ENCODE assay signal across 24 cellular contexts in the genomic region with DNA sequence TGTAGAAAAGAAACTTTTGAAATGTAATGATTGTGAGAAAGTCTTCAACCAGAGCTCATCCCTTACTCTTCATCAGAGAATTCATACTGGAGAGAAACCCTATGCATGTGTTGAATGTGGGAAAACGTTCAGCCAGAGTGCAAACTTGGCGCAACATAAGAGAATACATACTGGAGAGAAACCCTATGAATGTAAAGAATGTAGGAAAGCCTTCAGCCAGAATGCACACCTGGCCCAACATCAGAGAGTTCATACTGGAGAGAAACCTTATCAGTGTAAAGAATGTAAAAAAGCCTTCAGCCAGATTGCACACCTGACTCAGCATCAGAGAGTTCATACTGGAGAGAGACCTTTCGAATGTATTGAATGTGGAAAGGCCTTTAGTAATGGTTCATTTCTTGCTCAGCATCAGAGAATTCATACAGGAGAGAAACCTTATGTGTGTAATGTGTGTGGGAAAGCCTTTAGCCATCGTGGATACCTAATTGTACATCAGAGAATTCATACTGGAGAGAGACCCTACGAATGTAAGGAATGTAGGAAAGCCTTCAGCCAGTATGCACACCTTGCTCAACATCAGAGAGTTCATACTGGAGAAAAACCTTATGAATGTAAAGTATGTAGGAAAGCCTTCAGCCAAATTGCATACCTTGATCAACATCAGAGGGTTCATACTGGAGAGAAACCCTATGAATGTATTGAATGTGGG. TPM values are rescaled to one million over a fixed set of nuclear protein-coding genes. Genes with fewer than 3 reads are reported as not detected.
DNase-seq lines count a peak whose midpoint lies in the region; ATAC-seq and TF ChIP-seq lines count a peak whose summit lies in the region.
"Had no signal": no experiment of that assay in that cellular context is flagged by ENCODE, and none has a peak within 500 bp of the region (broad histone marks: within the 10 kb centered on the region; RNA-seq: fewer than 3 reads in every experiment).

No MANE protein-coding gene starts in this region.

- intact Hi-C loops in CD8-positive, alpha-beta T cell (cut with DNase I, micrococcal nuclease), result no loop called here
- intact Hi-C loops in naive thymus-derived CD4-positive, alpha-beta T cell (cut with micrococcal nuclease), result no loop called here

- CTCF ChIA-PET in CD8-positive, alpha-beta T cell (lab: Charles Lee), result no interaction called here
- CTCF ChIA-PET in naive thymus-derived CD4-positive, alpha-beta T cell (lab: Charles Lee), result no interaction called here
- CTCF ChIA-PET in CD8-positive, alpha-beta memory T cell (lab: Charles Lee), result no interaction called here

- no peak overlapping the region for H3K27ac ChIP-seq in CD8-positive, alpha-beta T cell (ENCODE audit: low read depth, low read length)
- H3K27ac ChIP-seq in Karpas-422 (ENCODE audit: low read length), result no peak overlapping the region
- no peak overlapping the region for H3K27ac ChIP-seq in naive thymus-derived CD4-positive, alpha-beta T cell (ENCODE audit: low read depth, low read length)
- H3K27ac ChIP-seq in CD8-positive, alpha-beta memory T cell (ENCODE audit: low read depth, low read length), result no peak overlapping the region
- H3K27ac ChIP-seq: C4-2B, KMS-11, upper lobe of left lung had no signal

- H4K20me1 ChIP-seq in Karpas-422 (ENCODE audit: insufficient read depth, low read depth, low read length), result no peaks in the 10 kb centered on the region

- no peaks in the 10 kb centered on the region for H3K27me3 Mint-ChIP-seq in CD8-positive, alpha-beta T cell (ENCODE audit: low read depth)
- peaks cover 6% of the 10 kb centered on the region for H3K27me3 Mint-ChIP-seq in endothelial cell (ENCODE audit: unreplicated experiment)
- no peaks in the 10 kb centered on the region for H3K27me3 Mint-ChIP-seq in naive thymus-derived CD4-positive, alpha-beta T cell
- H3K27me3 Mint-ChIP-seq in CD8-positive, alpha-beta memory T cell, result no peaks in the 10 kb centered on the region

- H3K9me3 ChIP-seq in CD8-positive, alpha-beta T cell (ENCODE audit: low read length), result peaks cover 83% of the 10 kb centered on the region
- H3K9me3 ChIP-seq in Karpas-422 (ENCODE audit: low read length), result peaks cover 88% of the 10 kb centered on the region
- peaks cover 27 to 97% (median 67%) of the 10 kb centered on the region in 3 experiments for H3K9me3 ChIP-seq in naive thymus-derived CD4-positive, alpha-beta T cell (ENCODE audit: control insufficient read depth in 2 of 3, low read length in 3 of 3)
- H3K9me3 ChIP-seq in CD8-positive, alpha-beta memory T cell (ENCODE audit: low read length), result peaks cover 78% of the 10 kb centered on the region

- no peak overlapping the region for H3K27ac Mint-ChIP-seq in CD8-positive, alpha-beta T cell
- H3K27ac Mint-ChIP-seq in endothelial cell (ENCODE audit: unreplicated experiment), result no peak overlapping the region
- H3K27ac Mint-ChIP-seq in naive thymus-derived CD4-positive, alpha-beta T cell, result no peak overlapping the region
- H3K27ac Mint-ChIP-seq in CD8-positive, alpha-beta memory T cell, result peak overlapping the region in 1 of 8 donors; percentile 54
- H3K27ac Mint-ChIP-seq: activated CD8-positive, alpha-beta T cell treated with anti-CD3 and anti-CD28 coated beads, Interleukin-2, amount 10 ng/mL, durations not matched to agents 7 days and 5 days; immature natural killer cell had no signal

- no peaks in the 10 kb centered on the region for H3K27me3 ChIP-seq in CD8-positive, alpha-beta T cell (ENCODE audit: insufficient read depth, low read length)
- H3K27me3 ChIP-seq in Karpas-422 (ENCODE audit: low read length), result no peaks in the 10 kb centered on the region
- no peaks in the 10 kb centered on the region for H3K27me3 ChIP-seq in naive thymus-derived CD4-positive, alpha-beta T cell (ENCODE audit: control insufficient read depth in 2 of 2, insufficient read depth in 2 of 2, low read length in 2 of 2)
- no peaks in the 10 kb centered on the region for H3K27me3 ChIP-seq in CD8-positive, alpha-beta memory T cell (ENCODE audit: insufficient read depth, low read length, poor library complexity, severe bottlenecking)
- H3K27me3 ChIP-seq: upper lobe of left lung had no signal

- H3K9me2 ChIP-seq in Karpas-422 (replicated peaks; ENCODE audit: insufficient read depth, low read length), result no peaks in the 10 kb centered on the region

- H3K4me1 ChIP-seq in CD8-positive, alpha-beta T cell (ENCODE audit: insufficient read depth, low read length), result no peaks in the 10 kb centered on the region
- no peaks in the 10 kb centered on the region for H3K4me1 ChIP-seq in Karpas-422 (ENCODE audit: low read length)
- H3K4me1 ChIP-seq in naive thymus-derived CD4-positive, alpha-beta T cell (ENCODE audit: control insufficient read depth in 2 of 2, insufficient read depth in 2 of 2, low read length in 2 of 2), result no peaks in the 10 kb centered on the region
- H3K4me1 ChIP-seq in CD8-positive, alpha-beta memory T cell (ENCODE audit: insufficient read depth, low read length), result no peaks in the 10 kb centered on the region
- H3K4me1 ChIP-seq: upper lobe of left lung had no signal

- TF ChIP-seq CTCF in CD8-positive, alpha-beta T cell (IDR thresholded peaks at IDR 0.05), result no peak
- TF ChIP-seq CTCF in endothelial cell (IDR thresholded peaks at IDR 0.05; ENCODE audit: unreplicated experiment), result no peak

- peaks cover 14% of the 10 kb centered on the region for H3K36me3 ChIP-seq in CD8-positive, alpha-beta T cell (ENCODE audit: insufficient read depth, low read length)
- H3K36me3 ChIP-seq in Karpas-422 (ENCODE audit: insufficient read depth, low read length), result peaks cover 47% of the 10 kb centered on the region
- H3K36me3 ChIP-seq in naive thymus-derived CD4-positive, alpha-beta T cell (ENCODE audit: control insufficient read depth in 2 of 3, insufficient read depth in 3 of 3, low read length in 3 of 3), result peaks cover 0 to 37% (median 13%) of the 10 kb centered on the region in 3 experiments
- peaks cover 23% of the 10 kb centered on the region for H3K36me3 ChIP-seq in CD8-positive, alpha-beta memory T cell (ENCODE audit: insufficient read depth, low read length)

- H3K4me2 ChIP-seq in Karpas-422 (ENCODE audit: low read depth, low read length, poor library complexity, severe bottlenecking), result no peak overlapping the region
- H3K4me2 ChIP-seq: KMS-11 had no signal

- H2AFZ ChIP-seq in Karpas-422 (ENCODE audit: low read length), result no peak overlapping the region

- POLR2A ChIA-PET in CD8-positive, alpha-beta T cell (lab: Charles Lee), result no interaction called here
- POLR2A ChIA-PET in naive thymus-derived CD4-positive, alpha-beta T cell (lab: Charles Lee), result interaction anchor here (1.6 kb wide), 1 partner anchor 11 kb away, joined by 4 read pairs; no protein-coding TSS in a partner anchor
- POLR2A ChIA-PET in CD8-positive, alpha-beta memory T cell (lab: Charles Lee), result no interaction called here

- H3K4me3 ChIP-seq in CD8-positive, alpha-beta T cell (ENCODE audit: low read depth, low read length), result peak overlapping the region; percentile 3
- 0 out of 2 replicates have a peak overlapping the region, but pooled peaks have one; percentile 2 for H3K4me3 ChIP-seq in Karpas-422 (ENCODE audit: low read length)
- peak overlapping the region; percentile 11 for H3K4me3 ChIP-seq in naive thymus-derived CD4-positive, alpha-beta T cell (ENCODE audit: low read length)
- H3K4me3 ChIP-seq in CD8-positive, alpha-beta memory T cell (ENCODE audit: low read length), result no peak overlapping the region
- H3K4me3 ChIP-seq: upper lobe of left lung had no signal

- H3K9me3 Mint-ChIP-seq in CD8-positive, alpha-beta T cell, result peaks cover 60% of the 10 kb centered on the region
- H3K9me3 Mint-ChIP-seq in endothelial cell (ENCODE audit: unreplicated experiment), result peaks cover 79% of the 10 kb centered on the region
- H3K9me3 Mint-ChIP-seq in naive thymus-derived CD4-positive, alpha-beta T cell, result peaks cover 8 to 99% (median 87%) of the 10 kb centered on the region in 11 donors
- H3K9me3 Mint-ChIP-seq in CD8-positive, alpha-beta memory T cell, result peaks cover 59 to 99% (median 95%) of the 10 kb centered on the region in 5 donors

- no peak for DNase-seq in CD8-positive, alpha-beta T cell
- DNase-seq in Karpas-422 (peak; percentile 47), endothelial cell (ENCODE audit: low spot score) (no peak), NCI-H146 treated with DMSO at 0.1 percent for 48 hours (lab: John Stamatoyannopoulos, UW; ENCODE audit: unreplicated experiment) (no peak), iPS-NIHi7 (ENCODE audit: extremely low spot score) (no peak)
- DNase-seq in naive thymus-derived CD4-positive, alpha-beta T cell, result no peak
- no peak for DNase-seq in CD8-positive, alpha-beta memory T cell
- DNase-seq: activated CD8-positive, alpha-beta T cell treated with anti-CD3 and anti-CD28 coated beads, Interleukin-2, amount 10 ng/mL, durations not matched to agents 7 days and 5 days; activated gamma-delta T cell; DMS 273 treated with DMSO at 0.1 percent for 48 hours; foreskin fibroblast; GDM1; immature natural killer cell; MV-4-11; NCI-H187; NCI-H226; PC-3; Right ventricle myocardium superior; SW 1271; upper lobe of left lung had no signal

- no peak for ATAC-seq in CD8-positive, alpha-beta T cell
- no peak for ATAC-seq in naive thymus-derived CD4-positive, alpha-beta T cell
- no peak for ATAC-seq in GM19455 (IDR thresholded peaks at IDR 0.05; ENCODE audit: unreplicated experiment)
- ATAC-seq: activated CD4-positive, CD25-positive, alpha-beta regulatory T cell treated with anti-CD3 and anti-CD28 coated beads, Interleukin-2, amount 50 U/mL, for 24 hours; activated CD8-positive, alpha-beta T cell treated with anti-CD3 and anti-CD28 coated beads, Interleukin-2, amount 10 ng/mL, durations not matched to agents 7 days and 5 days; PC-3 had no signal

- H3K4me3 Mint-ChIP-seq in CD8-positive, alpha-beta T cell, result no peak overlapping the region
- peak overlapping the region; percentile 82 for H3K4me3 Mint-ChIP-seq in endothelial cell (ENCODE audit: unreplicated experiment)
- no peak overlapping the region for H3K4me3 Mint-ChIP-seq in naive thymus-derived CD4-positive, alpha-beta T cell
- no peak overlapping the region for H3K4me3 Mint-ChIP-seq in CD8-positive, alpha-beta memory T cell
- H3K4me3 Mint-ChIP-seq: activated CD8-positive, alpha-beta T cell treated with anti-CD3 and anti-CD28 coated beads, Interleukin-2, amount 10 ng/mL, durations not matched to agents 7 days and 5 days; immature natural killer cell had no signal

- H3K36me3 Mint-ChIP-seq in CD8-positive, alpha-beta T cell, result peaks cover 71% of the 10 kb centered on the region
- H3K36me3 Mint-ChIP-seq in endothelial cell (ENCODE audit: low read depth, unreplicated experiment), result peaks cover 74% of the 10 kb centered on the region
- H3K36me3 Mint-ChIP-seq in naive thymus-derived CD4-positive, alpha-beta T cell, result peaks cover 28 to 69% (median 60%) of the 10 kb centered on the region in 5 donors
- peaks cover 34 to 68% (median 65%) of the 10 kb centered on the region in 3 donors for H3K36me3 Mint-ChIP-seq in CD8-positive, alpha-beta memory T cell

- no peaks in the 10 kb centered on the region for H3K79me2 ChIP-seq in Karpas-422 (ENCODE audit: low read length)

- no peaks in the 10 kb centered on the region for H3K4me1 Mint-ChIP-seq in CD8-positive, alpha-beta T cell (ENCODE audit: low read depth)
- H3K4me1 Mint-ChIP-seq in endothelial cell (ENCODE audit: unreplicated experiment), result no peaks in the 10 kb centered on the region
- H3K4me1 Mint-ChIP-seq in naive thymus-derived CD4-positive, alpha-beta T cell, result no peaks in the 10 kb centered on the region
- H3K4me1 Mint-ChIP-seq in CD8-positive, alpha-beta memory T cell, result no peaks in the 10 kb centered on the region
- H3K4me1 Mint-ChIP-seq: immature natural killer cell had no signal

- H3K9ac ChIP-seq in Karpas-422 (ENCODE audit: low read length), result no peak overlapping the region
- H3K9ac ChIP-seq: KMS-11 had no signal

RNA-seq across cellular contexts. Expression of gene ZNF583, which starts 19.3 kb away (rescaled TPM):
- total RNA-seq in CD8-positive, alpha-beta T cell, result 1 to 10 TPM; 1.3 to 2.4 TPM
- total RNA-seq in Karpas-422 (2014; rRNA removed; shearing (Covaris generic); ENCODE audit: low replicate concordance), result 4.9 and 6.7 TPM in 2 replicates
- 7.8 TPM for total RNA-seq in endothelial cell (ENCODE audit: unreplicated experiment)
- total RNA-seq in naive thymus-derived CD4-positive, alpha-beta T cell, result 10 to 100 TPM in 2 of 5 experiments, 1 to 10 TPM in 3; 2.4 to 14.3 (median 3.1) TPM
- 10 to 100 TPM; 16.3 to 20.1 TPM for polyA plus RNA-seq in naive thymus-derived CD4-positive, alpha-beta T cell
- 1 to 10 TPM; 5.3 to 5.9 TPM for total RNA-seq in CD8-positive, alpha-beta memory T cell
- 14.1 TPM for polyA plus RNA-seq in CD8-positive, alpha-beta memory T cell

RNA-seq across cellular contexts. Expression of gene ZNF582, which starts 30.1 kb away (rescaled TPM):
- 1 to 10 TPM; 4.6 to 4.7 TPM for total RNA-seq in CD8-positive, alpha-beta T cell
- 2.6 and 3.4 TPM in 2 replicates for total RNA-seq in Karpas-422 (2014; rRNA removed; shearing (Covaris generic); ENCODE audit: low replicate concordance)
- total RNA-seq in endothelial cell (ENCODE audit: unreplicated experiment), result 3.5 TPM
- total RNA-seq in naive thymus-derived CD4-positive, alpha-beta T cell, result 1 to 10 TPM; 1.7 to 7.6 (median 3.3) TPM
- 1 to 10 TPM; 5.7 to 5.8 TPM for polyA plus RNA-seq in naive thymus-derived CD4-positive, alpha-beta T cell
- total RNA-seq in CD8-positive, alpha-beta memory T cell, result 1 to 10 TPM; 2.1 to 2.6 TPM
- polyA plus RNA-seq in CD8-positive, alpha-beta memory T cell, result 9.0 TPM
- total RNA-seq: PC-3 had no signal

RNA-seq across cellular contexts. Expression of gene ZNF667, which starts 53.7 kb away (rescaled TPM):
- 1 to 10 TPM; 8.3 to 10.0 TPM for total RNA-seq in CD8-positive, alpha-beta T cell
- not detected in 2 replicates for total RNA-seq in Karpas-422 (2014; rRNA removed; shearing (Covaris generic); ENCODE audit: low replicate concordance)
- 3.4 TPM for total RNA-seq in endothelial cell (ENCODE audit: unreplicated experiment)
- total RNA-seq in naive thymus-derived CD4-positive, alpha-beta T cell, result 1 to 10 TPM in 4 of 5 experiments, not detected in 1; 1.1 to 8.1 (median 2.2) TPM
- 1 to 10 TPM; 2.3 to 3.1 TPM for polyA plus RNA-seq in naive thymus-derived CD4-positive, alpha-beta T cell
- total RNA-seq in CD8-positive, alpha-beta memory T cell, result under 1 TPM; 0.35 to 0.74 TPM
- 0.54 TPM for polyA plus RNA-seq in CD8-positive, alpha-beta memory T cell
